In genomic region chr2:127165539-127165935, GRCh38 we compare ENCODE assay signal across 1 cellular context.
TF ChIP-seq lines count a peak whose summit lies in the region.

No MANE protein-coding gene starts in this region.

TF ChIP-seq in H1, 55 proteins besides CTCF, POLR2A, EP300 and RAD21:
- TF ChIP-seq SIN3A (conservative IDR thresholded peaks at IDR 0.05 in 1 of 2, IDR thresholded peaks at IDR 0.05 in 1 of 2; ENCODE audit: low read depth in 1 of 2, low read length in 2 of 2) (peak; percentile 81 to 84; a peak in 3 of 4 replicates), RXRA (IDR thresholded peaks at IDR 0.05; ENCODE audit: insufficient read depth, low read depth, low read length) (peak; percentile 73; the same call in 1 of the 2 replicates), KDM4A (IDR thresholded peaks at IDR 0.05; ENCODE audit: low read depth, low read length, severe bottlenecking) (no peak), HDAC6 (IDR thresholded peaks at IDR 0.05; ENCODE audit: low read depth, low read length) (no peak)
- TF ChIP-seq, protein P1, sequence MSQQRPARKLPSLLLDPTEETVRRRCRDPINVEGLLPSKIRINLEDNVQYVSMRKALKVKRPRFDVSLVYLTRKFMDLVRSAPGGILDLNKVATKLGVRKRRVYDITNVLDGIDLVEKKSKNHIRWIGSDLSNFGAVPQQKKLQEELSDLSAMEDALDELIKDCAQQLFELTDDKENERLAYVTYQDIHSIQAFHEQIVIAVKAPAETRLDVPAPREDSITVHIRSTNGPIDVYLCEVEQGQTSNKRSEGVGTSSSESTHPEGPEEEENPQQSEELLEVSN (IDR thresholded peaks at IDR 0.05), result no peak
